In genomic region chr18:26854292-26854881, GRCh38 we compare ENCODE assay signal across 37 cellular contexts. TPM values are rescaled to one million over a fixed set of nuclear protein-coding genes. Genes with fewer than 3 reads are reported as not detected.
"Had no signal": no experiment of that assay in that cellular context is flagged by ENCODE, and none has a peak within 500 bp of the region (broad histone marks: within the 10 kb centered on the region; RNA-seq: fewer than 3 reads in every experiment).

No MANE protein-coding gene starts in this region.

- H3K9me3 Mint-ChIP-seq: activated CD4-positive, alpha-beta memory T cell treated with anti-CD3 and anti-CD28 coated beads, Interleukin-2, amount 10 ng/mL, durations not matched to agents 7 days and 5 days; activated CD4-positive, alpha-beta T cell treated with anti-CD3 and anti-CD28 coated beads, Interleukin-2, amount 10 ng/mL, durations not matched to agents 7 days and 5 days; activated naive CD4-positive, alpha-beta T cell treated with anti-CD3 and anti-CD28 coated beads, Interleukin-2, amount 50 U/mL, for 24 hours; activated T-cell treated with anti-CD3 and anti-CD28 coated beads, Interleukin-2, amount 50 U/mL, for 24 hours had no signal

- H3K9me3 ChIP-seq: body of pancreas, gastrocnemius medialis, mucosa of descending colon, neutrophil, testis, transverse colon had no signal

- H3K27me3 ChIP-seq: body of pancreas, dorsolateral prefrontal cortex, gastrocnemius medialis, hepatocyte, testis, transverse colon had no signal

- H3K27ac Mint-ChIP-seq: activated CD4-positive, alpha-beta memory T cell treated with anti-CD3 and anti-CD28 coated beads, Interleukin-2, amount 10 ng/mL, durations not matched to agents 7 days and 5 days; activated CD4-positive, alpha-beta T cell treated with anti-CD3 and anti-CD28 coated beads, Interleukin-2, amount 10 ng/mL, durations not matched to agents 7 days and 5 days; activated naive CD4-positive, alpha-beta T cell treated with anti-CD3 and anti-CD28 coated beads, Interleukin-2, amount 50 U/mL, for 24 hours; activated naive CD8-positive, alpha-beta T cell treated with anti-CD3 and anti-CD28 coated beads, Interleukin-2, amount 50 U/mL, for 24 hours; activated T-cell treated with anti-CD3 and anti-CD28 coated beads, Interleukin-2, amount 50 U/mL, for 24 hours; immature natural killer cell; nephron; progenitor cell of endocrine pancreas had no signal

- H3K4me3 ChIP-seq: body of pancreas, coronary artery, dorsolateral prefrontal cortex, gastrocnemius medialis, hepatocyte, lung, mucosa of descending colon, skin epidermis, testis, transverse colon had no signal

- H3K27ac ChIP-seq: body of pancreas, coronary artery, gastrocnemius medialis, hepatocyte, neutrophil, skin epidermis, testis, transverse colon had no signal

- H2AFZ ChIP-seq: hepatocyte had no signal

- DNase-seq: activated CD4-positive, alpha-beta memory T cell treated with anti-CD3 and anti-CD28 coated beads, Interleukin-2, amount 10 ng/mL, durations not matched to agents 7 days and 5 days; activated CD4-positive, alpha-beta T cell treated with anti-CD3 and anti-CD28 coated beads for 1 hour; activated CD4-positive, alpha-beta T cell treated with anti-CD3 and anti-CD28 coated beads, Interleukin-2, amount 10 ng/mL, durations not matched to agents 7 days and 5 days; activated CD8-positive, alpha-beta memory T cell treated with anti-CD3 and anti-CD28 coated beads, Interleukin-2, amount 50 U/mL, for 48 hours; activated gamma-delta T cell; activated naive CD8-positive, alpha-beta T cell treated with anti-CD3 and anti-CD28 coated beads, Interleukin-2, amount 50 U/mL, for 24 hours; activated T-cell treated with anti-CD3 and anti-CD28 coated beads, Interleukin-2, amount 50 U/mL, for 24 hours; amygdala; cerebellar nuclear complex; dorsolateral prefrontal cortex; effector memory CD4-positive, alpha-beta T cell; erythroblast; gastrocnemius medialis; immature natural killer cell; mucosa of descending colon; retina; stimulated activated CD4-positive, alpha-beta T cell treated with anti-CD3 and anti-CD28 coated beads, Interleukin-12 subunit alpha, Interleukin-12 subunit beta, amount 100 ng/mL, for 4 hours; stimulated activated CD4-positive, alpha-beta T cell treated with anti-CD3 and anti-CD28 coated beads, Interleukin-4, amount 100 ng/mL, for 1 hour; stimulated activated naive CD8-positive, alpha-beta T cell treated with anti-CD3 and anti-CD28 coated beads, Interleukin-15, Interleukin-2, amounts not matched to agents 100 U/mL and 50 U/mL, for 24 hours; T-helper 2 cell; testis; transverse colon had no signal

- H3K27me3 Mint-ChIP-seq: activated CD4-positive, alpha-beta memory T cell treated with anti-CD3 and anti-CD28 coated beads, Interleukin-2, amount 10 ng/mL, durations not matched to agents 7 days and 5 days; activated CD4-positive, alpha-beta T cell treated with anti-CD3 and anti-CD28 coated beads, Interleukin-2, amount 10 ng/mL, durations not matched to agents 7 days and 5 days; activated naive CD4-positive, alpha-beta T cell treated with anti-CD3 and anti-CD28 coated beads, Interleukin-2, amount 50 U/mL, for 24 hours; activated naive CD8-positive, alpha-beta T cell treated with anti-CD3 and anti-CD28 coated beads, Interleukin-2, amount 50 U/mL, for 24 hours; activated T-cell treated with anti-CD3 and anti-CD28 coated beads, Interleukin-2, amount 50 U/mL, for 24 hours had no signal

- H3K4me1 ChIP-seq: body of pancreas, gastrocnemius medialis, testis, transverse colon had no signal

- FAIRE-seq: urothelium cell line had no signal

- H3K36me3 Mint-ChIP-seq: activated naive CD4-positive, alpha-beta T cell treated with anti-CD3 and anti-CD28 coated beads, Interleukin-2, amount 50 U/mL, for 24 hours; immature natural killer cell had no signal

- H3K4me3 Mint-ChIP-seq: activated CD4-positive, alpha-beta memory T cell treated with anti-CD3 and anti-CD28 coated beads, Interleukin-2, amount 10 ng/mL, durations not matched to agents 7 days and 5 days; activated CD4-positive, alpha-beta T cell treated with anti-CD3 and anti-CD28 coated beads, Interleukin-2, amount 10 ng/mL, durations not matched to agents 7 days and 5 days; activated naive CD4-positive, alpha-beta T cell treated with anti-CD3 and anti-CD28 coated beads, Interleukin-2, amount 50 U/mL, for 24 hours; activated naive CD8-positive, alpha-beta T cell treated with anti-CD3 and anti-CD28 coated beads, Interleukin-2, amount 50 U/mL, for 24 hours; activated T-cell treated with anti-CD3 and anti-CD28 coated beads, Interleukin-2, amount 50 U/mL, for 24 hours; immature natural killer cell; nephron had no signal

- H3K4me1 Mint-ChIP-seq: activated CD4-positive, alpha-beta memory T cell treated with anti-CD3 and anti-CD28 coated beads, Interleukin-2, amount 10 ng/mL, durations not matched to agents 7 days and 5 days; activated CD4-positive, alpha-beta T cell treated with anti-CD3 and anti-CD28 coated beads, Interleukin-2, amount 10 ng/mL, durations not matched to agents 7 days and 5 days; activated naive CD4-positive, alpha-beta T cell treated with anti-CD3 and anti-CD28 coated beads, Interleukin-2, amount 50 U/mL, for 24 hours; activated naive CD8-positive, alpha-beta T cell treated with anti-CD3 and anti-CD28 coated beads, Interleukin-2, amount 50 U/mL, for 24 hours; immature natural killer cell had no signal

- ATAC-seq: activated naive CD8-positive, alpha-beta T cell treated with anti-CD3 and anti-CD28 coated beads, Interleukin-2, amount 50 U/mL, for 24 hours; body of pancreas; gastrocnemius medialis; left lobe of liver; mucosa of descending colon; sciatic nerve; stimulated activated naive CD8-positive, alpha-beta T cell treated with anti-CD3 and anti-CD28 coated beads, Interleukin-15, Interleukin-2, amounts not matched to agents 100 U/mL and 50 U/mL, for 24 hours had no signal

- H3K36me3 ChIP-seq: neutrophil, transverse colon had no signal

- H3K4me2 ChIP-seq: hepatocyte had no signal

- H3K79me2 ChIP-seq: hepatocyte had no signal

RNA-seq across cellular contexts. Expression of gene AQP4, which starts 11.1 kb away (rescaled TPM):
- total RNA-seq: activated CD4-positive, alpha-beta memory T cell treated with anti-CD3 and anti-CD28 coated beads, Interleukin-2, amount 10 ng/mL, durations not matched to agents 7 days and 5 days; activated CD4-positive, alpha-beta T cell treated with anti-CD3 and anti-CD28 coated beads, Interleukin-2, amount 10 ng/mL, durations not matched to agents 7 days and 5 days; mesenteric fat pad; myocyte; osteocyte had no signal
- polyA plus RNA-seq: immature natural killer cell had no signal
